In the genomic region with DNA sequence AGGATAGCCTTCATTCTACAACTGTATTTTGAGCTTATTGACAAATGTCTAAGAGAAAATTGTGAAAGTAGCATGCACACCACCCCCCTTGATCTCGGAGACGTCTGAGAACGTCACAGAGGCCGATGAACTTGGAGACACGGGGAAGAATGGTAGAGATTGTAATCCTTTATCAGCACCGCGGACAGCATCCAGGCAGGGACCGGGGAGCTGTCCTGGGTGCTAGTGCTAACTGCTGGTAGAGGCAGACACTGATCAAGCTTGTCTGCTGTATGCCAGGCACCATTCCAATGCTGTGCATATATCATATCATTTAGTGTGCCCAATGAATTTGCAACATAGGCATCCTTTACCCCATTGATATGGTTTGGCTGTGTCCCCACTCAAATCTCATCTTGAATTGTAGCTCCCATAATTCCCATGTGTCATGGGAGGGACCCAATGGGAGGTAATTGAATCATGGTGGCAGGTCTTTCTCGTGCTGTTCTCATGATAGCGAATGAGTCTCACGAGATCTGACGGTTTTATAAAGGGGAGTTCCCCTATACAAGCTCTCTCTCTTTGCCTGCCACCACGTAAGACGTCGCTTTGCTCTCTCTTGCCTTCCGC, we compare ENCODE assay signal across 1 cellular context.
TF ChIP-seq lines count a peak whose summit lies in the region.

No MANE protein-coding gene starts in this region.

TF ChIP-seq in K562, 482 proteins besides CTCF, POLR2A, EP300 and RAD21 (continued from another document and continues in another):
- TF ChIP-seq ZBTB12 (CRISPR knock-in tag; IDR thresholded peaks at IDR 0.05) (peak; percentile 59; the same call in 1 of the 2 replicates), EZH2 (IDR thresholded peaks at IDR 0.05; ENCODE audit: borderline replicate concordance, low read depth, low read length) (no peak), ZNF41 (CRISPR knock-in tag; conservative IDR thresholded peaks at IDR 0.05) (peak; percentile 70; the same call in 1 of the 2 replicates), FOSL1 (tag; conservative IDR thresholded peaks at IDR 0.05) (peak; percentile 39; the same call in 1 of the 2 replicates), PHTF2 (CRISPR knock-in tag; IDR thresholded peaks at IDR 0.05) (no peak), KAT2B (IDR thresholded peaks at IDR 0.05; ENCODE audit: low read depth, low read length) (no peak), ZNF561 (CRISPR knock-in tag; conservative IDR thresholded peaks at IDR 0.05) (no peak), BCL6 (CRISPR knock-in tag; IDR thresholded peaks at IDR 0.05) (peak; percentile 84), CHAMP1 (IDR thresholded peaks at IDR 0.05) (peak; percentile 95), MED1 (CRISPR knock-in tag; IDR thresholded peaks at IDR 0.05; ENCODE audit: borderline replicate concordance) (peak; percentile 97; the same call in 1 of the 2 replicates), ZNF431 (CRISPR knock-in tag; IDR thresholded peaks at IDR 0.05) (peak; percentile 93), ARID4B (CRISPR knock-in tag; IDR thresholded peaks at IDR 0.05) (peak; percentile 100), SPI1 (IDR thresholded peaks at IDR 0.05; ENCODE audit: borderline replicate concordance, low read depth, low read length) (no peak), ESRRB (CRISPR knock-in tag; IDR thresholded peaks at IDR 0.05; ENCODE audit: borderline replicate concordance) (no peak), ZNF146 (CRISPR knock-in tag; IDR thresholded peaks at IDR 0.05; ENCODE audit: unreplicated experiment) (peak; percentile 94), CREB1 (IDR thresholded peaks at IDR 0.05) (no peak), CREB1 (CRISPR knock-in tag; IDR thresholded peaks at IDR 0.05) (peak; percentile 89), SRSF3 (IDR thresholded peaks at IDR 0.05; ENCODE audit: insufficient read depth, low read length) (no peak), MCM2 (IDR thresholded peaks at IDR 0.05; ENCODE audit: low read depth) (no peak), MAFK (IDR thresholded peaks at IDR 0.05; ENCODE audit: low read length) (no peak), TCF7L2 (IDR thresholded peaks at IDR 0.05; ENCODE audit: low read depth, low read length) (no peak), MAFF (IDR thresholded peaks at IDR 0.05; ENCODE audit: low read length) (no peak), POLR3A (IDR thresholded peaks at IDR 0.05; ENCODE audit: borderline replicate concordance, extremely low read depth, insufficient read depth, insufficient read length) (no peak), BACH1 (tag; IDR thresholded peaks at IDR 0.05) (peak; percentile 88), SMARCA5 (IDR thresholded peaks at IDR 0.05) (no peak), ZNF655 (CRISPR knock-in tag; IDR thresholded peaks at IDR 0.05) (no peak), THAP7 (CRISPR knock-in tag; IDR thresholded peaks at IDR 0.05) (no peak), PHF20 (IDR thresholded peaks at IDR 0.05; ENCODE audit: partially characterized antibody) (no peak), BRD9 (IDR thresholded peaks at IDR 0.05; ENCODE audit: low read depth, partially characterized antibody) (no peak), YY1 (IDR thresholded peaks at IDR 0.05; ENCODE audit: borderline replicate concordance in 1 of 3, control insufficient read depth in 1 of 3, extremely low read depth in 1 of 3, insufficient read depth in 3 of 3, insufficient read length in 1 of 3, insufficient replicate concordance in 2 of 3, low read depth in 1 of 3, low read length in 2 of 3) (no peak), RCOR1 (IDR thresholded peaks at IDR 0.05; ENCODE audit: borderline replicate concordance in 1 of 2, low read depth in 2 of 2, low read length in 2 of 2) (peak in 1 of 2 experiments; percentile 99; a peak in 2 of 4 replicates), RBBP5 (IDR thresholded peaks at IDR 0.05; ENCODE audit: borderline replicate concordance, insufficient read depth, low read length, poor library complexity, severe bottlenecking) (no peak), ZNF263 (CRISPR knock-in tag; IDR thresholded peaks at IDR 0.05; ENCODE audit: borderline replicate concordance) (peak; percentile 94), POLR2H (tag; IDR thresholded peaks at IDR 0.05; ENCODE audit: low read depth) (no peak), HNRNPH1 (optimal IDR thresholded peaks at IDR 0.05; ENCODE audit: low read depth, low read length) (no peak), SNRNP70 (optimal IDR thresholded peaks at IDR 0.05; ENCODE audit: low read depth, low read length) (no peak), SAP30 (IDR thresholded peaks at IDR 0.05; ENCODE audit: borderline replicate concordance, insufficient read depth, low read depth, low read length, poor library complexity, severe bottlenecking) (peak; percentile 97), KDM4B (IDR thresholded peaks at IDR 0.05; ENCODE audit: borderline replicate concordance in 2 of 2, low read depth in 1 of 2) (no peak), ZNF644 (tag; IDR thresholded peaks at IDR 0.05; ENCODE audit: low read depth) (peak; percentile 99), MBD2 (IDR thresholded peaks at IDR 0.05; ENCODE audit: borderline replicate concordance, low read depth) (no peak), TCFL5 (CRISPR knock-in tag; conservative IDR thresholded peaks at IDR 0.05) (0 out of 2 replicates have a peak, but pooled peaks have one; percentile 42), ZFX (CRISPR knock-in tag; IDR thresholded peaks at IDR 0.05) (peak; percentile 69), NONO (IDR thresholded peaks at IDR 0.05; ENCODE audit: low read depth in 2 of 2, low read length in 1 of 2) (no peak), ZNF79 (CRISPR knock-in tag; IDR thresholded peaks at IDR 0.05; ENCODE audit: low read depth) (0 out of 2 replicates have a peak, but pooled peaks have one; percentile 47), KDM5B (IDR thresholded peaks at IDR 0.05; ENCODE audit: insufficient replicate concordance, low read depth, low read length) (no peak), ZC3H11A (IDR thresholded peaks at IDR 0.05; ENCODE audit: low read depth, low read length) (no peak)
- TF ChIP-seq, protein P1, sequence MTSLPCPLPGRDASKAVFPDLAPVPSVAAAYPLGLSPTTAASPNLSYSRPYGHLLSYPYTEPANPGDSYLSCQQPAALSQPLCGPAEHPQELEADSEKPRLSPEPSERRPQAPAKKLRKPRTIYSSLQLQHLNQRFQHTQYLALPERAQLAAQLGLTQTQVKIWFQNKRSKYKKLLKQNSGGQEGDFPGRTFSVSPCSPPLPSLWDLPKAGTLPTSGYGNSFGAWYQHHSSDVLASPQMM (CRISPR knock-in tag; IDR thresholded peaks at IDR 0.05), result no peak
- TF ChIP-seq, protein P2, sequence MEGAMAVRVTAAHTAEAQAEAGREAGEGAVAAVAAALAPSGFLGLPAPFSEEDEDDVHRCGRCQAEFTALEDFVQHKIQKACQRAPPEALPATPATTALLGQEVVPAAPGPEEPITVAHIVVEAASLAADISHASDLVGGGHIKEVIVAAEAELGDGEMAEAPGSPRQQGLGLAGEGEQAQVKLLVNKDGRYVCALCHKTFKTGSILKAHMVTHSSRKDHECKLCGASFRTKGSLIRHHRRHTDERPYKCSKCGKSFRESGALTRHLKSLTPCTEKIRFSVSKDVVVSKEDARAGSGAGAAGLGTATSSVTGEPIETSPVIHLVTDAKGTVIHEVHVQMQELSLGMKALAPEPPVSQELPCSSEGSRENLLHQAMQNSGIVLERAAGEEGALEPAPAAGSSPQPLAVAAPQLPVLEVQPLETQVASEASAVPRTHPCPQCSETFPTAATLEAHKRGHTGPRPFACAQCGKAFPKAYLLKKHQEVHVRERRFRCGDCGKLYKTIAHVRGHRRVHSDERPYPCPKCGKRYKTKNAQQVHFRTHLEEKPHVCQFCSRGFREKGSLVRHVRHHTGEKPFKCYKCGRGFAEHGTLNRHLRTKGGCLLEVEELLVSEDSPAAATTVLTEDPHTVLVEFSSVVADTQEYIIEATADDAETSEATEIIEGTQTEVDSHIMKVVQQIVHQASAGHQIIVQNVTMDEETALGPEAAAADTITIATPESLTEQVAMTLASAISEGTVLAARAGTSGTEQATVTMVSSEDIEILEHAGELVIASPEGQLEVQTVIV (CRISPR knock-in tag; IDR thresholded peaks at IDR 0.05; ENCODE audit: borderline replicate concordance), result no peak
- TF ChIP-seq, protein P3, sequence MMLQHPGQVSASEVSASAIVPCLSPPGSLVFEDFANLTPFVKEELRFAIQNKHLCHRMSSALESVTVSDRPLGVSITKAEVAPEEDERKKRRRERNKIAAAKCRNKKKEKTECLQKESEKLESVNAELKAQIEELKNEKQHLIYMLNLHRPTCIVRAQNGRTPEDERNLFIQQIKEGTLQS (IDR thresholded peaks at IDR 0.05), result no peak
- TF ChIP-seq, protein P3 (CRISPR knock-in tag; conservative IDR thresholded peaks at IDR 0.05), result peak; percentile 87
